In genomic region chr19:3984908-3985642, GRCh38 we compare ENCODE assay signal across 9 cellular contexts. TPM values are rescaled to one million over a fixed set of nuclear protein-coding genes. Genes with fewer than 3 reads are reported as not detected.
DNase-seq lines count a peak whose midpoint lies in the region; ATAC-seq, FAIRE-seq and TF ChIP-seq lines count a peak whose summit lies in the region.
"Had no signal": no experiment of that assay in that cellular context is flagged by ENCODE, and none has a peak within 500 bp of the region (broad histone marks: within the 10 kb centered on the region; RNA-seq: fewer than 3 reads in every experiment).

TSS of gene EEF2 (minus strand) at chr19:3985463. CDS start at chr19:3985380, 83 bp downstream.

- POLR2A ChIA-PET in HepG2 (lab: Yijun Ruan, JAX) = interaction anchor here (0.7 to 7.4 kb wide), 12 partner anchors 9 to 222 kb away, joined by 3 to 118 read pairs (median 8); partner anchors contain the start of genes DAPK3, MRPL54, PIAS4 and ZBTB7A

- TF ChIP-seq RAD21 in HepG2 (CRISPR knock-in tag; IDR thresholded peaks at IDR 0.05) = peak; percentile 59

- peak within 1 kb of the TSS; percentile 99 for H3K9ac ChIP-seq in HepG2 (ENCODE audit: insufficient read depth, low read depth, low read length)

- intact Hi-C loops in HepG2 (cut with micrococcal nuclease; ENCODE audit: unreplicated experiment) = no loop called here

- peaks cover 57% of the 10 kb centered on the region for H3K4me1 ChIP-seq in HepG2 (ENCODE audit: insufficient read depth, low read length)

- H3K9me3 ChIP-seq in HepG2 (ENCODE audit: low read length) = no peaks in the 10 kb centered on the region

- peaks cover 52% of the 10 kb centered on the region for H4K20me1 ChIP-seq in HepG2 (ENCODE audit: insufficient read depth, low read length)

- in situ Hi-C loops in HepG2 (cut with HindIII; ENCODE audit: extremely low pct_ligation_motif_present, low pct_unique_long_range_greater_than_20kb) = loop anchor here (5.0 kb wide), 1 partner anchor 217 kb away; no protein-coding TSS in a partner anchor

- TSS peak; percentile 72 for BruUV-seq in HepG2 (replicated peaks; lab: Mats Ljungman, UMichigan)

- WGBS in HepG2 (ENCODE audit: low lambda C conversion rate) = under 1% methylated on average over 58 of the region's 80 CpGs

- peak; percentile 99 for TF ChIP-seq POLR2A in HepG2 (IDR thresholded peaks at IDR 0.05; ENCODE audit: insufficient read depth in 1 of 2, low read depth in 2 of 2, low read length in 2 of 2)

- no peak for FAIRE-seq in HepG2 (lab: Jason Lieb, UNC)
- FAIRE-seq: A204.1 had no signal

- H2AFZ ChIP-seq in HepG2 (ENCODE audit: low read length) = peak within 1 kb of the TSS; percentile 82

- ATAC-seq in HG03457 (IDR thresholded peaks at IDR 0.05; ENCODE audit: unreplicated experiment) (peak; percentile 33), HepG2 (peak; percentile 31)

- peak within 1 kb of the TSS; percentile 99 for H3K4me2 ChIP-seq in HepG2 (ENCODE audit: low read depth, low read length)

- DNase-seq in NK-92 treated with Interleukin-12 subunit alpha and Interleukin-12 subunit beta, amount 100 ng/mL, for 24 hours (lab: John Stamatoyannopoulos, UW) = peak; percentile 85
- DNase-seq in NK-92 (lab: John Stamatoyannopoulos, UW; ENCODE audit: unreplicated experiment) (no peak), NCI-H69 (lab: John Stamatoyannopoulos, UW) (peak; percentile 97), dermis blood vessel endothelial cell (peak; percentile 94), HepG2 (ENCODE audit: low spot score) (peak; percentile 69)
- peak; percentile 87 to 90 for DNase-seq in activated CD4-positive, alpha-beta T cell treated with anti-CD3 and anti-CD28 coated beads, Interleukin-2, amount 50 U/mL, for 48 hours
- peak; percentile 87 to 94 for DNase-seq in stimulated activated CD4-positive, alpha-beta T cell treated with anti-CD3 and anti-CD28 coated beads, Interleukin-2, amount 100 ng/mL, for 48 hours

- peaks cover 48% of the 10 kb centered on the region for H3K79me2 ChIP-seq in HepG2 (ENCODE audit: insufficient read depth, low read length)

- CTCF ChIA-PET in HepG2 (lab: Yijun Ruan, JAX; ENCODE audit: low intra/inter-chr PET ratio, low total read pairs) = no interaction called here

- no peak for TF ChIP-seq CTCF in HepG2 (CRISPR knock-in tag; IDR thresholded peaks at IDR 0.05)

- peaks cover 41 to 46% of the 10 kb centered on the region in 2 experiments for H3K36me3 ChIP-seq in HepG2 (replicated peaks in 1 of 2; ENCODE audit: control insufficient read depth in 1 of 2, insufficient read depth in 2 of 2, low read length in 2 of 2)

- H3K4me3 ChIP-seq in HepG2 (replicated peaks in 1 of 3; ENCODE audit: insufficient read depth in 1 of 3, low read depth in 2 of 3, low read length in 3 of 3) = peak within 1 kb of the TSS; percentile 93 to 100 (median 95)

- no peaks in the 10 kb centered on the region; a peak in 1 of 5 replicates for H3K27me3 ChIP-seq in HepG2 (ENCODE audit: control insufficient read depth in 1 of 2, insufficient read depth in 2 of 2, low read length in 2 of 2)

- TF ChIP-seq EP300 in HepG2 (IDR thresholded peaks at IDR 0.05; ENCODE audit: low read depth in 2 of 2, low read length in 2 of 2) (peak in 1 of 2 experiments; percentile 28; a peak in 1 of 4 replicates), HepG2 (CRISPR knock-in tag; IDR thresholded peaks at IDR 0.05; ENCODE audit: borderline replicate concordance) (no peak)

- H3K27ac ChIP-seq in HepG2 (ENCODE audit: extremely low read length, insufficient read depth, low read length) = peak within 1 kb of the TSS; percentile 92

TF ChIP-seq in HepG2, 621 proteins besides CTCF, POLR2A, EP300 and RAD21 (continues in another document):
- no peak for TF ChIP-seq CENPBD1 (CRISPR knock-in tag; IDR thresholded peaks at IDR 0.05; ENCODE audit: borderline replicate concordance, low read depth)
- TF ChIP-seq KDM5A (IDR thresholded peaks at IDR 0.05; ENCODE audit: borderline replicate concordance, low read length) = peak; percentile 74
- TF ChIP-seq TFAP4 (IDR thresholded peaks at IDR 0.05; ENCODE audit: borderline replicate concordance, low read depth) = no peak; the same call in 1 of the 2 replicates
- TF ChIP-seq FOXA3 (CRISPR knock-in tag; IDR thresholded peaks at IDR 0.05) = peak; percentile 10; the same call in 1 of the 2 replicates
- TF ChIP-seq ZNF790 (CRISPR knock-in tag; IDR thresholded peaks at IDR 0.05; ENCODE audit: borderline replicate concordance) = peak; percentile 82
- TF ChIP-seq AGO2 (optimal IDR thresholded peaks at IDR 0.05; ENCODE audit: low read depth, low read length) = peak; percentile 98
- TF ChIP-seq SRY (CRISPR knock-in tag; IDR thresholded peaks at IDR 0.05) = peak; percentile 96; the same call in 1 of the 2 replicates
- no peak for TF ChIP-seq LCORL (IDR thresholded peaks at IDR 0.05)
- no peak; the same call in 1 of the 2 replicates for TF ChIP-seq LCORL (CRISPR knock-in tag; IDR thresholded peaks at IDR 0.05)
- TF ChIP-seq ZNF460 (CRISPR knock-in tag; IDR thresholded peaks at IDR 0.05; ENCODE audit: borderline replicate concordance) = no peak
- TF ChIP-seq NFIC (IDR thresholded peaks at IDR 0.05; ENCODE audit: low read length) = no peak
- no peak; the same call in 1 of the 2 replicates for TF ChIP-seq CC2D1A (CRISPR knock-in tag; IDR thresholded peaks at IDR 0.05)
- TF ChIP-seq ZNF451 (CRISPR knock-in tag; IDR thresholded peaks at IDR 0.05) = 0 out of 2 replicates have a peak, but pooled peaks have one; percentile 56
- TF ChIP-seq PREB (CRISPR knock-in tag; IDR thresholded peaks at IDR 0.05) = no peak
- peak; percentile 79 for TF ChIP-seq JUN (CRISPR knock-in tag; IDR thresholded peaks at IDR 0.05)
- TF ChIP-seq HNRNPL (IDR thresholded peaks at IDR 0.05; ENCODE audit: low read depth, low read length) = 0 out of 2 replicates have a peak, but pooled peaks have one; percentile 19
- TF ChIP-seq ZSCAN12 (CRISPR knock-in tag; IDR thresholded peaks at IDR 0.05) = peak; percentile 56; the same call in 1 of the 2 replicates
- TF ChIP-seq TRIM24 (CRISPR knock-in tag; IDR thresholded peaks at IDR 0.05) = no peak
- TF ChIP-seq ETS1 (CRISPR knock-in tag; IDR thresholded peaks at IDR 0.05) = no peak
- TF ChIP-seq ZNF546 (CRISPR knock-in tag; conservative IDR thresholded peaks at IDR 0.05) = peak; percentile 93; the same call in 1 of the 2 replicates

RNA-seq across cellular contexts. Expression of gene EEF2, which starts in this region (rescaled TPM):
- total RNA-seq in dermis blood vessel endothelial cell (2,677 and 3,798 TPM in 2 replicates), HepG2 (2016; rRNA removed; fragmentation: Illumina TruSeq; extraction: Trizol) (1,722 and 1,777 TPM in 2 replicates)
- total RNA-seq in HepG2 (2016; cell fraction: cytosol; rRNA removed; fragmentation: Illumina TruSeq; extraction: Trizol; ENCODE audit: low read depth) = 663 and 837 TPM in 2 replicates
- 1,312 and 1,845 TPM in 2 replicates for total RNA-seq in HepG2 (2016; cell fraction: insoluble cytoplasmic fraction; rRNA removed; fragmentation: Illumina TruSeq; extraction: Trizol)
- 2,334 and 2,783 TPM in 2 replicates for total RNA-seq in HepG2 (2016; cell fraction: membrane; rRNA removed; fragmentation: Illumina TruSeq; extraction: Trizol)
- total RNA-seq in HepG2 (2016; cell fraction: nucleus; rRNA removed; fragmentation: Illumina TruSeq; extraction: Trizol) = 709 and 773 TPM in 2 replicates
- 1,441 and 1,465 TPM in 2 replicates for polyA plus RNA-seq in HepG2 (2011; rRNA removed)
- polyA plus RNA-seq in HepG2 (2011; cell fraction: cytosol; rRNA removed) = 1,619 and 2,301 TPM in 2 replicates
- polyA plus RNA-seq in HepG2 (2011; cell fraction: nucleus; rRNA removed) = 945 and 1,058 TPM in 2 replicates
- 2,825 and 3,817 TPM in 2 replicates for polyA plus RNA-seq in HepG2 (2012)
- polyA plus RNA-seq in HepG2 (2016; cell fraction: cytosol; fragmentation: Illumina TruSeq; extraction: Trizol; ENCODE audit: low read depth) = 660 and 778 TPM in 2 replicates
- polyA plus RNA-seq in HepG2 (2016; cell fraction: insoluble cytoplasmic fraction; fragmentation: Illumina TruSeq; extraction: Trizol; ENCODE audit: low read depth) = 1,198 and 1,548 TPM in 2 replicates
- polyA plus RNA-seq in HepG2 (2016; cell fraction: membrane; fragmentation: Illumina TruSeq; extraction: Trizol; ENCODE audit: low read depth) = 1,837 and 2,206 TPM in 2 replicates
- polyA plus RNA-seq in HepG2 (2016; cell fraction: nucleus; fragmentation: Illumina TruSeq; extraction: Trizol; ENCODE audit: insufficient read depth, low read depth) = 1,012 and 1,080 TPM in 2 replicates
- polyA minus RNA-seq in HepG2 (2011; rRNA and poly(A)+ RNA removed; ENCODE audit: low replicate concordance) = 1,462 and 3,209 TPM in 2 replicates
- polyA minus RNA-seq in HepG2 (2011; cell fraction: cytosol; rRNA and poly(A)+ RNA removed) = 1,805 and 1,823 TPM in 2 replicates
- 434 and 615 TPM in 2 replicates for polyA minus RNA-seq in HepG2 (2011; cell fraction: nucleus; rRNA and poly(A)+ RNA removed)
